22 cellular contexts compared by ENCODE assay signal in the genomic region with DNA sequence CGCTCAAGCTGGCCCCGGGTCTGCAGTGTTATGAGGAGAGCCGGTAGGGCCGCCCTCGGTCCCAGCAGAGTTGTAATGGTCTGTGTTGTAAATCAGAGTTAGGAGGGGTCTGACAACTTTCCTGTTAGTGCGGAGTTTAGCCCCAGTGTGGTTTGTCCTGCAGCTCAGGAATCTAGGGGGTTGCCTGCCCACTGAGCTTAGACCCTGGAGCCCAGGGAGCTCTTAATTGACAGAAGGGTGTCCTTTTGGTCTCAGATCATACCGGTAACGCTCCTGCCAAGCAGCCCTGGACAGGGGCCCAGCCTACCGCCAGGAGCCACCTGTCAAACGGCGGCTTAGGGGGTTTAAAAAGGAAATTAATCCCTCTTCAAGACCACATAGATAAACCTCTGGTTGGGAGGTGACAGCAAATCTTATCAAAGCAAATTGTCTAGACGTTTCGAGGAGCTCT.
DNase-seq lines count a peak whose midpoint lies in the region; ATAC-seq and TF ChIP-seq lines count a peak whose summit lies in the region.
"Had no signal": no experiment of that assay in that cellular context is flagged by ENCODE, and none has a peak within 500 bp of the region (broad histone marks: within the 10 kb centered on the region; RNA-seq: fewer than 3 reads in every experiment).

No MANE protein-coding gene starts in this region.

- H3K36me3 ChIP-seq in lower lobe of right lung (no peaks in the 10 kb centered on the region), thyroid gland (no peaks in the 10 kb centered on the region)
- H3K36me3 ChIP-seq: MG63, pancreas had no signal

- H3K4me3 Mint-ChIP-seq in chondrocyte (ENCODE audit: unreplicated experiment) = no peak overlapping the region
- peak overlapping the region in 1 of 2 donors; percentile 43 for H3K4me3 Mint-ChIP-seq in CD14-positive monocyte
- H3K4me3 Mint-ChIP-seq: activated CD4-positive, alpha-beta memory T cell treated with anti-CD3 and anti-CD28 coated beads, Interleukin-2, amount 10 ng/mL, durations not matched to agents 7 days and 5 days; activated T-cell treated with anti-CD3 and anti-CD28 coated beads, Interleukin-2, amount 50 U/mL, for 24 hours; B cell; dendritic cell treated with granulocyte-macrophage colony-stimulating factor and Interleukin-4, amounts not matched to agents 40 ng/mL and 50 ng/mL, for 4 days had no signal

- DNase-seq in DMS 273 (lab: John Stamatoyannopoulos, UW; ENCODE audit: unreplicated experiment) (peak; percentile 42), DMS 273 treated with DMSO at 0.1 percent for 48 hours (lab: John Stamatoyannopoulos, UW) (no peak), chondrocyte (ENCODE audit: low spot score) (no peak), lower lobe of right lung (no peak), thyroid gland (peak in 1 of 2 donors; percentile 26), CD14-positive monocyte (ENCODE audit: low spot score) (no peak), T-helper 1 cell (no peak), MV-4-11 (lab: John Stamatoyannopoulos, UW) (no peak)
- DNase-seq: activated CD4-positive, alpha-beta memory T cell treated with anti-CD3 and anti-CD28 coated beads, Interleukin-2, amount 10 ng/mL, durations not matched to agents 7 days and 5 days; activated T-cell treated with anti-CD3 and anti-CD28 coated beads, Interleukin-2, amount 50 U/mL, for 24 hours; foreskin keratinocyte; GDM1; NCI-H1694 treated with DMSO at 0.1 percent for 48 hours; SHP77; small intestine had no signal

- TF ChIP-seq POLR2A in thyroid gland (IDR thresholded peaks at IDR 0.05) = no peak

- intact Hi-C loops in lower lobe of right lung (cut with DNase I) = no loop called here
- intact Hi-C loops in thyroid gland (cut with DNase I) = no loop called here
- intact Hi-C loops in CD14-positive monocyte (cut with micrococcal nuclease) = no loop called here

- H3K27ac ChIP-seq in lower lobe of right lung (no peak overlapping the region), thyroid gland (peak overlapping the region; percentile 18 to 41 (median 24))
- H3K27ac ChIP-seq: 22Rv1, foreskin keratinocyte, GM23248, pancreas had no signal

- H3K27me3 ChIP-seq in lower lobe of right lung (ENCODE audit: low read depth) (peaks cover 10% of the 10 kb centered on the region), thyroid gland (no peaks in the 10 kb centered on the region)
- H3K27me3 ChIP-seq: MG63, pancreas had no signal

- H3K27me3 Mint-ChIP-seq in chondrocyte (ENCODE audit: low read depth) (no peaks in the 10 kb centered on the region), CD14-positive monocyte (ENCODE audit: low read depth in 3 of 3) (peaks cover 30 to 59% (median 51%) of the 10 kb centered on the region in 3 donors)

- H3K36me3 Mint-ChIP-seq in chondrocyte (ENCODE audit: low read depth) (peaks cover 1% of the 10 kb centered on the region), CD14-positive monocyte (no peaks in the 10 kb centered on the region)
- H3K36me3 Mint-ChIP-seq: activated naive CD4-positive, alpha-beta T cell treated with anti-CD3 and anti-CD28 coated beads, Interleukin-2, amount 50 U/mL, for 72 hours had no signal

- H3K27ac Mint-ChIP-seq in chondrocyte (ENCODE audit: unreplicated experiment) (peak overlapping the region; percentile 75), CD14-positive monocyte (no peak overlapping the region)
- H3K27ac Mint-ChIP-seq: activated CD4-positive, alpha-beta memory T cell treated with anti-CD3 and anti-CD28 coated beads, Interleukin-2, amount 10 ng/mL, durations not matched to agents 7 days and 5 days; activated naive CD4-positive, alpha-beta T cell treated with anti-CD3 and anti-CD28 coated beads, Interleukin-2, amount 50 U/mL, for 72 hours; activated T-cell treated with anti-CD3 and anti-CD28 coated beads, Interleukin-2, amount 50 U/mL, for 24 hours; B cell; dendritic cell treated with granulocyte-macrophage colony-stimulating factor and Interleukin-4, amounts not matched to agents 40 ng/mL and 50 ng/mL, for 4 days had no signal

- H3K9me3 Mint-ChIP-seq in chondrocyte (ENCODE audit: low read depth) (peaks cover 6% of the 10 kb centered on the region), CD14-positive monocyte (peaks cover 0 to 13% (median under 1%) of the 10 kb centered on the region in 7 donors)
- H3K9me3 Mint-ChIP-seq: activated CD4-positive, alpha-beta memory T cell treated with anti-CD3 and anti-CD28 coated beads, Interleukin-2, amount 10 ng/mL, durations not matched to agents 7 days and 5 days; activated naive CD4-positive, alpha-beta T cell treated with anti-CD3 and anti-CD28 coated beads, Interleukin-2, amount 50 U/mL, for 72 hours; activated T-cell treated with anti-CD3 and anti-CD28 coated beads, Interleukin-2, amount 50 U/mL, for 24 hours; dendritic cell treated with granulocyte-macrophage colony-stimulating factor and Interleukin-4, amounts not matched to agents 40 ng/mL and 50 ng/mL, for 4 days had no signal

- H3K4me1 ChIP-seq in lower lobe of right lung = peaks cover 13% of the 10 kb centered on the region
- H3K4me1 ChIP-seq in thyroid gland = peaks cover 21 to 24% of the 10 kb centered on the region in 2 donors
- H3K4me1 ChIP-seq: pancreas had no signal

- H3K4me1 Mint-ChIP-seq in chondrocyte (ENCODE audit: low read depth) (peaks cover 41% of the 10 kb centered on the region), CD14-positive monocyte (no peaks in the 10 kb centered on the region)
- H3K4me1 Mint-ChIP-seq: activated CD4-positive, alpha-beta memory T cell treated with anti-CD3 and anti-CD28 coated beads, Interleukin-2, amount 10 ng/mL, durations not matched to agents 7 days and 5 days; B cell had no signal

- H3K4me3 ChIP-seq in lower lobe of right lung (peak overlapping the region; percentile 19), thyroid gland (replicated peaks in 1 of 3) (no peak overlapping the region)
- H3K4me3 ChIP-seq: GM23248, MG63, pancreas had no signal

- ATAC-seq in lower lobe of right lung = no peak
- ATAC-seq: activated naive CD4-positive, alpha-beta T cell treated with anti-CD3 and anti-CD28 coated beads, Interleukin-2, amount 50 U/mL, for 72 hours; foreskin keratinocyte had no signal

- no peak for TF ChIP-seq CTCF in chondrocyte (IDR thresholded peaks at IDR 0.05)
- no peak for TF ChIP-seq CTCF in lower lobe of right lung (IDR thresholded peaks at IDR 0.05)
- no peak for TF ChIP-seq CTCF in thyroid gland (IDR thresholded peaks at IDR 0.05)
- no peak for TF ChIP-seq CTCF in CD14-positive monocyte (IDR thresholded peaks at IDR 0.05)

- no peaks in the 10 kb centered on the region for H3K9me3 ChIP-seq in lower lobe of right lung
- no peaks in the 10 kb centered on the region for H3K9me3 ChIP-seq in thyroid gland
- H3K9me3 ChIP-seq: MG63, pancreas had no signal

- 60 to 64% methylated on average over 6 to 8 of the region's 13 CpGs for WGBS in thyroid gland, 2 donors
